Comparison of ENCODE assay signal across 1 cellular context in genomic region chr20:43442310-43442880, GRCh38.
TF ChIP-seq lines count a peak whose summit lies in the region.

No MANE protein-coding gene starts in this region.

TF ChIP-seq in HepG2, 621 proteins besides CTCF, POLR2A, EP300 and RAD21:
- 0 out of 2 replicates have a peak, but pooled peaks have one; percentile 18 for TF ChIP-seq ZNF263 (CRISPR knock-in tag; IDR thresholded peaks at IDR 0.05)
- TF ChIP-seq ZNF513 (CRISPR knock-in tag; conservative IDR thresholded peaks at IDR 0.05) = 0 out of 2 replicates have a peak, but pooled peaks have one; percentile 59
- TF ChIP-seq TEAD3 (CRISPR knock-in tag; optimal IDR thresholded peaks at IDR 0.05; ENCODE audit: borderline replicate concordance) = peak; percentile 11
- TF ChIP-seq ZNF318 (CRISPR knock-in tag; IDR thresholded peaks at IDR 0.05) = 0 out of 2 replicates have a peak, but pooled peaks have one; percentile 25
- no peak for TF ChIP-seq CCDC6 (CRISPR knock-in tag; IDR thresholded peaks at IDR 0.05)
- TF ChIP-seq ZNF317 (CRISPR knock-in tag; IDR thresholded peaks at IDR 0.05) = peak; percentile 95
- 0 out of 2 replicates have a peak, but pooled peaks have one; percentile 29 for TF ChIP-seq ZNF574 (CRISPR knock-in tag; IDR thresholded peaks at IDR 0.05)
- no peak for TF ChIP-seq ZEB1 (IDR thresholded peaks at IDR 0.05; ENCODE audit: insufficient replicate concordance, low read depth)
